Comparison of ENCODE assay signal across 8 cellular contexts in genomic region chr17:37359682-37360188, GRCh38. TPM values are rescaled to one million over a fixed set of nuclear protein-coding genes. Genes with fewer than 3 reads are reported as not detected.
A peak's percentile ranks its signal among the peaks of the same experiment; 100 is the strongest.
DNase-seq lines count a peak whose midpoint lies in the region; ATAC-seq and TF ChIP-seq lines count a peak whose summit lies in the region.

No MANE protein-coding gene starts in this region.

- WGBS in right lobe of liver (ENCODE audit: insufficient coverage, low coverage, low lambda C conversion rate, missing lambda C conversion rate): 6% methylated on average over 18 of the region's 18 CpGs
- 6 to 10% methylated on average over 17 to 18 of the region's 18 CpGs for WGBS in thyroid gland, 2 donors

- peak overlapping the region; percentile 47 for H3K4me3 ChIP-seq in astrocyte of the spinal cord (ENCODE audit: low read depth, low read length)
- H3K4me3 ChIP-seq in right lobe of liver: peak overlapping the region; percentile 57 to 98 (median 74)
- peak overlapping the region in 2 of 3 donors; percentile 40 to 55 for H3K4me3 ChIP-seq in thyroid gland (replicated peaks in 1 of 3)

- intact Hi-C loops in Right ventricle myocardium superior (cut with DNase I): no loop called here
- intact Hi-C loops in Right ventricle myocardium inferior (cut with DNase I): loop anchor here (2.0 to 5.0 kb wide), 4 partner anchors 47 to 412 kb away; partner anchors contain the start of genes AATF, ACACA, DUSP14 and TADA2A
- intact Hi-C loops in right lobe of liver (cut with DNase I): no loop called here
- intact Hi-C loops in thyroid gland (cut with DNase I): no loop called here

- peak overlapping the region; percentile 76 to 90 (median 90) for H3K27ac ChIP-seq in right lobe of liver
- H3K27ac ChIP-seq in thyroid gland: peak overlapping the region; percentile 62 to 80 (median 79)

- TF ChIP-seq CTCF in astrocyte of the spinal cord (IDR thresholded peaks at IDR 0.05; ENCODE audit: low read depth, low read length) (no peak), right lobe of liver (IDR thresholded peaks at IDR 0.05) (no peak), thyroid gland (IDR thresholded peaks at IDR 0.05) (peak in 1 of 6 experiments; percentile 15), GM20000 (IDR thresholded peaks at IDR 0.05; ENCODE audit: extremely low read depth, missing control alignments) (no peak)

- TF ChIP-seq POLR2A in right lobe of liver (IDR thresholded peaks at IDR 0.05) (no peak), thyroid gland (IDR thresholded peaks at IDR 0.05) (no peak)

- in situ Hi-C loops in astrocyte of the spinal cord (cut with HindIII; ENCODE audit: low sequenced_read_pairs): no loop called here

- H3K36me3 ChIP-seq in right lobe of liver (no peaks in the 10 kb centered on the region), thyroid gland (no peaks in the 10 kb centered on the region)

- no peaks in the 10 kb centered on the region for H3K27me3 ChIP-seq in right lobe of liver
- no peaks in the 10 kb centered on the region for H3K27me3 ChIP-seq in thyroid gland

- DNase-seq in Right ventricle myocardium superior (no peak), Right ventricle myocardium inferior (ENCODE audit: missing footprints) (no peak), astrocyte of the spinal cord (ENCODE audit: low read depth, low spot score) (no peak), right lobe of liver (no peak), thyroid gland (no peak), GF-D8 (lab: John Stamatoyannopoulos, UW) (no peak), GM20000 (ENCODE audit: low spot score) (no peak)

- H3K4me1 ChIP-seq in right lobe of liver (peaks cover 0 to 32% (median 9%) of the 10 kb centered on the region in 4 donors), thyroid gland (peaks cover 19 to 32% of the 10 kb centered on the region in 2 donors)

- ATAC-seq in Right ventricle myocardium superior (ENCODE audit: poor library complexity) (peak; percentile 1), Right ventricle myocardium inferior (no peak), right lobe of liver (peak; percentile 0 to 9 (median 4)), GM19467 (IDR thresholded peaks at IDR 0.05; ENCODE audit: unreplicated experiment) (no peak)

- H3K9me3 ChIP-seq in right lobe of liver: no peaks in the 10 kb centered on the region
- H3K9me3 ChIP-seq in thyroid gland: no peaks in the 10 kb centered on the region

RNA-seq across cellular contexts. Expression of gene C17orf78, which starts 16.1 kb away (rescaled TPM):
- total RNA-seq in Right ventricle myocardium superior: not detected
- not detected for total RNA-seq in Right ventricle myocardium inferior
- total RNA-seq in right lobe of liver: not detected
- total RNA-seq in thyroid gland: not detected

RNA-seq across cellular contexts. Expression of gene ACACA, which starts 46.9 kb away (rescaled TPM):
- total RNA-seq in Right ventricle myocardium superior (15.4 TPM), Right ventricle myocardium inferior (13.3 TPM), right lobe of liver (10 to 100 TPM; 14.6 to 56.4 (median 27.1) TPM), thyroid gland (10 to 100 TPM; 27.2 to 55.7 (median 38.4) TPM)

RNA-seq across cellular contexts. Expression of gene TADA2A, which starts 47.0 kb away (rescaled TPM):
- total RNA-seq in Right ventricle myocardium superior (12.4 TPM), Right ventricle myocardium inferior (11.3 TPM), right lobe of liver (1 to 10 TPM; 5.2 to 9.6 (median 7.4) TPM), thyroid gland (10 to 100 TPM; 19.3 to 33.2 (median 22.1) TPM)

Comparison
In these comparisons a context has a peak if more than half of its experiments do, and no peak if none do; other contexts are left out.
1. ATAC-seq: peak in Right ventricle myocardium superior (single experiment) and right lobe of liver (4 of 4); none in Right ventricle myocardium inferior (single experiment) and GM19467 (single experiment).
2. Peak in every context shown above with its lines, with median percentiles within 50 percentile points of each other: H3K4me3 ChIP-seq.